ENCODE assay signal across 8 cellular contexts in genomic region chr19:13024126-13024957, GRCh38. TPM values are rescaled to one million over a fixed set of nuclear protein-coding genes. Genes with fewer than 3 reads are reported as not detected.
DNase-seq lines count a peak whose midpoint lies in the region; ATAC-seq and TF ChIP-seq lines count a peak whose summit lies in the region.

No MANE protein-coding gene starts in this region.

- H3K4me3 Mint-ChIP-seq in WTC11, result peak overlapping the region; percentile 63
- peak overlapping the region; percentile 71 for H3K4me3 Mint-ChIP-seq in stimulated activated naive CD8-positive, alpha-beta T cell treated with anti-CD3 and anti-CD28 coated beads, Interleukin-15, Interleukin-2, amounts not matched to agents 100 ng/mL and 50 ng/mL, for 24 hours

- H3K36me3 Mint-ChIP-seq in WTC11, result no peaks in the 10 kb centered on the region
- H3K36me3 Mint-ChIP-seq in stimulated activated naive CD8-positive, alpha-beta T cell treated with anti-CD3 and anti-CD28 coated beads, Interleukin-15, Interleukin-2, amounts not matched to agents 100 ng/mL and 50 ng/mL, for 24 hours (ENCODE audit: low read depth), result peaks cover 5% of the 10 kb centered on the region

- H3K27me3 ChIP-seq in right cardiac atrium (ENCODE audit: control insufficient read depth, insufficient read depth), result no peaks in the 10 kb centered on the region

- CTCF ChIA-PET in WTC11 (lab: Charles Lee), result interaction anchor here (1.3 to 10.8 kb wide), 6 partner anchors 9 to 70 kb away, joined by 4 to 293 read pairs (median 12); no protein-coding TSS in a partner anchor

- H3K4me3 ChIP-seq in right cardiac atrium (ENCODE audit: low read length), result peak overlapping the region; percentile 27

- no peak for ATAC-seq in WTC11
- peak in 1 of 2 donors; percentile 5 for ATAC-seq in right cardiac atrium
- ATAC-seq in GM21381 (IDR thresholded peaks at IDR 0.05; ENCODE audit: unreplicated experiment), result no peak
- no peak for ATAC-seq in GM21360 (IDR thresholded peaks at IDR 0.05; ENCODE audit: unreplicated experiment)

- peak overlapping the region; percentile 21 for H3K27ac ChIP-seq in right cardiac atrium (ENCODE audit: low read length)

- DNase-seq in NCI-H146 (lab: John Stamatoyannopoulos, UW) (peak; percentile 28), NCI-H146 treated with DMSO at 0.1 percent for 48 hours (lab: John Stamatoyannopoulos, UW; ENCODE audit: unreplicated experiment) (no peak), WTC11 (ENCODE audit: low spot score) (no peak), right cardiac atrium (peak in 1 of 3 donors; percentile 58), COLO829 (ENCODE audit: low spot score) (no peak)

- peaks cover 60% of the 10 kb centered on the region for H3K4me1 Mint-ChIP-seq in WTC11
- H3K4me1 Mint-ChIP-seq in stimulated activated naive CD8-positive, alpha-beta T cell treated with anti-CD3 and anti-CD28 coated beads, Interleukin-15, Interleukin-2, amounts not matched to agents 100 ng/mL and 50 ng/mL, for 24 hours (ENCODE audit: low read depth), result peaks cover 23% of the 10 kb centered on the region

- peaks cover 18% of the 10 kb centered on the region for H3K4me1 ChIP-seq in right cardiac atrium (ENCODE audit: control insufficient read depth, insufficient read depth, low read length)

- no peaks in the 10 kb centered on the region for H3K9me3 ChIP-seq in right cardiac atrium (ENCODE audit: control insufficient read depth, low read length)

- intact Hi-C loops in right cardiac atrium (cut with DNase I), result loop anchor here in 2 of 4 donors (5.0 kb wide), 2 partner anchors 33 to 38 kb away; no protein-coding TSS in a partner anchor

- POLR2A ChIA-PET in WTC11 (lab: Charles Lee), result interaction anchor here (0.7 kb wide), 1 partner anchor 34 kb away, joined by 3 read pairs; no protein-coding TSS in a partner anchor

- 9% methylated on average over 37 of the region's 37 CpGs for WGBS in right cardiac atrium

- no peak overlapping the region for H3K27ac Mint-ChIP-seq in WTC11
- no peak overlapping the region for H3K27ac Mint-ChIP-seq in stimulated activated naive CD8-positive, alpha-beta T cell treated with anti-CD3 and anti-CD28 coated beads, Interleukin-15, Interleukin-2, amounts not matched to agents 100 ng/mL and 50 ng/mL, for 24 hours

- H3K27me3 Mint-ChIP-seq in WTC11 (ENCODE audit: low read depth), result peaks cover 100% of the 10 kb centered on the region
- H3K27me3 Mint-ChIP-seq in stimulated activated naive CD8-positive, alpha-beta T cell treated with anti-CD3 and anti-CD28 coated beads, Interleukin-15, Interleukin-2, amounts not matched to agents 100 ng/mL and 50 ng/mL, for 24 hours, result peaks cover 26% of the 10 kb centered on the region

- TF ChIP-seq CTCF in WTC11 (IDR thresholded peaks at IDR 0.05), result no peak

- H3K9me3 Mint-ChIP-seq in WTC11, result no peaks in the 10 kb centered on the region
- H3K9me3 Mint-ChIP-seq in stimulated activated naive CD8-positive, alpha-beta T cell treated with anti-CD3 and anti-CD28 coated beads, Interleukin-15, Interleukin-2, amounts not matched to agents 100 ng/mL and 50 ng/mL, for 24 hours, result no peaks in the 10 kb centered on the region

TF ChIP-seq in WTC11, 78 proteins besides CTCF, POLR2A, EP300 and RAD21:
- no peak for TF ChIP-seq MXD4 (CRISPR knock-in tag; IDR thresholded peaks at IDR 0.05; ENCODE audit: borderline replicate concordance)
- TF ChIP-seq ZNF263 (CRISPR knock-in tag; IDR thresholded peaks at IDR 0.05; ENCODE audit: low read depth), result no peak
- no peak for TF ChIP-seq SP1 (CRISPR knock-in tag; conservative IDR thresholded peaks at IDR 0.05)
- TF ChIP-seq, protein P1, sequence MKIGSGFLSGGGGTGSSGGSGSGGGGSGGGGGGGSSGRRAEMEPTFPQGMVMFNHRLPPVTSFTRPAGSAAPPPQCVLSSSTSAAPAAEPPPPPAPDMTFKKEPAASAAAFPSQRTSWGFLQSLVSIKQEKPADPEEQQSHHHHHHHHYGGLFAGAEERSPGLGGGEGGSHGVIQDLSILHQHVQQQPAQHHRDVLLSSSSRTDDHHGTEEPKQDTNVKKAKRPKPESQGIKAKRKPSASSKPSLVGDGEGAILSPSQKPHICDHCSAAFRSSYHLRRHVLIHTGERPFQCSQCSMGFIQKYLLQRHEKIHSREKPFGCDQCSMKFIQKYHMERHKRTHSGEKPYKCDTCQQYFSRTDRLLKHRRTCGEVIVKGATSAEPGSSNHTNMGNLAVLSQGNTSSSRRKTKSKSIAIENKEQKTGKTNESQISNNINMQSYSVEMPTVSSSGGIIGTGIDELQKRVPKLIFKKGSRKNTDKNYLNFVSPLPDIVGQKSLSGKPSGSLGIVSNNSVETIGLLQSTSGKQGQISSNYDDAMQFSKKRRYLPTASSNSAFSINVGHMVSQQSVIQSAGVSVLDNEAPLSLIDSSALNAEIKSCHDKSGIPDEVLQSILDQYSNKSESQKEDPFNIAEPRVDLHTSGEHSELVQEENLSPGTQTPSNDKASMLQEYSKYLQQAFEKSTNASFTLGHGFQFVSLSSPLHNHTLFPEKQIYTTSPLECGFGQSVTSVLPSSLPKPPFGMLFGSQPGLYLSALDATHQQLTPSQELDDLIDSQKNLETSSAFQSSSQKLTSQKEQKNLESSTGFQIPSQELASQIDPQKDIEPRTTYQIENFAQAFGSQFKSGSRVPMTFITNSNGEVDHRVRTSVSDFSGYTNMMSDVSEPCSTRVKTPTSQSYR (CRISPR knock-in tag; IDR thresholded peaks at IDR 0.05), result no peak
- no peak for TF ChIP-seq IRF2 (CRISPR knock-in tag; IDR thresholded peaks at IDR 0.05; ENCODE audit: borderline replicate concordance, low read depth)
- TF ChIP-seq JAZF1 (CRISPR knock-in tag; IDR thresholded peaks at IDR 0.05), result no peak
- TF ChIP-seq EMX1 (CRISPR knock-in tag; IDR thresholded peaks at IDR 0.05), result no peak
- TF ChIP-seq ELF4 (CRISPR knock-in tag; IDR thresholded peaks at IDR 0.05; ENCODE audit: low read depth), result no peak
- no peak for TF ChIP-seq SMAD3 (CRISPR knock-in tag; IDR thresholded peaks at IDR 0.05; ENCODE audit: borderline replicate concordance)
- no peak for TF ChIP-seq CREB1 (CRISPR knock-in tag; IDR thresholded peaks at IDR 0.05)
- TF ChIP-seq, protein P2, sequence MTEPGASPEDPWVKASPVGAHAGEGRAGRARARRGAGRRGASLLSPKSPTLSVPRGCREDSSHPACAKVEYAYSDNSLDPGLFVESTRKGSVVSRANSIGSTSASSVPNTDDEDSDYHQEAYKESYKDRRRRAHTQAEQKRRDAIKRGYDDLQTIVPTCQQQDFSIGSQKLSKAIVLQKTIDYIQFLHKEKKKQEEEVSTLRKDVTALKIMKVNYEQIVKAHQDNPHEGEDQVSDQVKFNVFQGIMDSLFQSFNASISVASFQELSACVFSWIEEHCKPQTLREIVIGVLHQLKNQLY (CRISPR knock-in tag; IDR thresholded peaks at IDR 0.05), result no peak
- no peak for TF ChIP-seq GTF2I (CRISPR knock-in tag; conservative IDR thresholded peaks at IDR 0.05)
- TF ChIP-seq ZNF219 (CRISPR knock-in tag; IDR thresholded peaks at IDR 0.05; ENCODE audit: borderline replicate concordance), result no peak

RNA-seq across cellular contexts. Expression of gene NFIX, which starts 29.1 kb away (rescaled TPM):
- total RNA-seq in WTC11 (2021) (0.44 to 1.5 TPM (median 1.4 TPM) in 3 replicates), right cardiac atrium (100 to 1,000 TPM; 123 to 168 (median 156) TPM)
- 67.4 TPM for polyA plus RNA-seq in right cardiac atrium

RNA-seq across cellular contexts. Expression of gene DAND5, which starts 55.0 kb away (rescaled TPM):
- 0.18 to 0.23 TPM (median 0.22 TPM) in 3 replicates for total RNA-seq in WTC11 (2021)
- total RNA-seq in right cardiac atrium, result 10 to 100 TPM in 2 of 4 donors, 1 to 10 TPM in 2; 5.0 to 13.8 (median 11.1) TPM
- polyA plus RNA-seq in right cardiac atrium, result 7.0 TPM

Comparison
In these comparisons a context has a peak if more than half of its experiments do, and no peak if none do; other contexts are left out.
1. RNA of gene NFIX, which starts 29.1 kb away (total RNA-seq): 123 to 168 TPM in right cardiac atrium; 0.44 to 1.5 TPM in WTC11; every median in the first group is over 10 times any median in the second.